1 cellular context compared by ENCODE assay signal in genomic region chr14:69505338-69506240, GRCh38.
A peak's percentile ranks its signal among the peaks of the same experiment; 100 is the strongest.
TF ChIP-seq lines count a peak whose summit lies in the region.

No MANE protein-coding gene starts in this region.

TF ChIP-seq in H1, 55 proteins besides CTCF, POLR2A, EP300 and RAD21:
- TF ChIP-seq HDAC2 (IDR thresholded peaks at IDR 0.05; ENCODE audit: borderline replicate concordance in 1 of 2, low read depth in 2 of 2, low read length in 2 of 2), result no peak
- TF ChIP-seq CBX8 (IDR thresholded peaks at IDR 0.05; ENCODE audit: borderline replicate concordance, low read depth, low read length), result no peak
- no peak for TF ChIP-seq KDM5A (IDR thresholded peaks at IDR 0.05; ENCODE audit: low read length)
- 0 out of 2 replicates have a peak, but pooled peaks have one; percentile 43 for TF ChIP-seq SP1 (IDR thresholded peaks at IDR 0.05; ENCODE audit: low read depth, low read length)
TF ChIP-seq in H1: peak in this region for 1.
